In genomic region chr6:148448371-148449010, GRCh38 we compare ENCODE assay signal across 1 cellular context.
TF ChIP-seq lines count a peak whose summit lies in the region.

No MANE protein-coding gene starts in this region.

TF ChIP-seq in HepG2, 621 proteins besides CTCF, POLR2A, EP300 and RAD21 (continued from another document):
- TF ChIP-seq ZNF512 (CRISPR knock-in tag; IDR thresholded peaks at IDR 0.05), result no peak
- no peak for TF ChIP-seq PLRG1 (conservative IDR thresholded peaks at IDR 0.05)
- TF ChIP-seq E2F5 (CRISPR knock-in tag; conservative IDR thresholded peaks at IDR 0.05), result no peak
- TF ChIP-seq TBX3 (IDR thresholded peaks at IDR 0.05; ENCODE audit: borderline replicate concordance), result no peak
- TF ChIP-seq CEBPG (CRISPR knock-in tag; IDR thresholded peaks at IDR 0.05), result no peak
- no peak for TF ChIP-seq ZNF780A (CRISPR knock-in tag; IDR thresholded peaks at IDR 0.05)
- TF ChIP-seq ZZZ3 (CRISPR knock-in tag; IDR thresholded peaks at IDR 0.05; ENCODE audit: borderline replicate concordance), result no peak
- no peak for TF ChIP-seq FLYWCH1 (CRISPR knock-in tag; IDR thresholded peaks at IDR 0.05)
- TF ChIP-seq ZFYVE20 (CRISPR knock-in tag; IDR thresholded peaks at IDR 0.05; ENCODE audit: borderline replicate concordance, low read depth), result no peak
- no peak for TF ChIP-seq HHEX (CRISPR knock-in tag; IDR thresholded peaks at IDR 0.05)
- TF ChIP-seq ZNF503 (CRISPR knock-in tag; IDR thresholded peaks at IDR 0.05), result no peak
- TF ChIP-seq SNAPC4 (CRISPR knock-in tag; IDR thresholded peaks at IDR 0.05), result no peak
- TF ChIP-seq STAG1 (CRISPR knock-in tag; IDR thresholded peaks at IDR 0.05), result no peak
- no peak for TF ChIP-seq ZNF343 (CRISPR knock-in tag; IDR thresholded peaks at IDR 0.05)
- TF ChIP-seq RFXAP (CRISPR knock-in tag; IDR thresholded peaks at IDR 0.05; ENCODE audit: borderline replicate concordance), result no peak
- TF ChIP-seq CBFB (CRISPR knock-in tag; IDR thresholded peaks at IDR 0.05), result no peak
